7 cellular contexts compared by ENCODE assay signal in genomic region chr7:30491417-30491816, GRCh38.
"Had no signal": no experiment of that assay in that cellular context is flagged by ENCODE, and none has a peak within 500 bp of the region (broad histone marks: within the 10 kb centered on the region; RNA-seq: fewer than 3 reads in every experiment).

No MANE protein-coding gene starts in this region.

- H3K4me3 ChIP-seq: GM23248, HAP-1 had no signal

- H3K27ac ChIP-seq: GM23248, HL-60 had no signal

- H3K9me3 ChIP-seq: HAP-1 had no signal

- DNase-seq: GM23248, GOT3, H7, KG1 had no signal

- H3K9ac ChIP-seq: GM23248 had no signal

- H3K4me1 ChIP-seq: HAP-1 had no signal

- H2AFZ ChIP-seq: GM23248 had no signal

- FAIRE-seq: HepG2 had no signal

- ATAC-seq: HepG2 had no signal
